In genomic region chr2:240013343-240013742, GRCh38 we compare ENCODE assay signal across 12 cellular contexts. TPM values are rescaled to one million over a fixed set of nuclear protein-coding genes. Genes with fewer than 3 reads are reported as not detected.
DNase-seq lines count a peak whose midpoint lies in the region; ATAC-seq, FAIRE-seq and TF ChIP-seq lines count a peak whose summit lies in the region.
"Had no signal": no experiment of that assay in that cellular context is flagged by ENCODE, and none has a peak within 500 bp of the region (broad histone marks: within the 10 kb centered on the region; RNA-seq: fewer than 3 reads in every experiment).

No MANE protein-coding gene starts in this region.

- intact Hi-C loops in Caco-2 (cut with micrococcal nuclease; ENCODE audit: unreplicated experiment), result no loop called here
- intact Hi-C loops in GM12878 (cut with micrococcal nuclease; ENCODE audit: unreplicated experiment), result no loop called here
- intact Hi-C loops in spleen (cut with DNase I; ENCODE audit: low total_unique reads), result no loop called here

- H3K4me3 Mint-ChIP-seq in Caco-2 (ENCODE audit: unreplicated experiment), result no peak overlapping the region
- H3K4me3 Mint-ChIP-seq: activated naive CD4-positive, alpha-beta T cell treated with anti-CD3 and anti-CD28 coated beads, Interleukin-2, amount 50 U/mL, for 24 hours; WTC11 had no signal

- CTCF ChIA-PET in Caco-2 (lab: Charles Lee), result interaction anchor here (0.6 kb wide), 1 partner anchor 30 kb away, joined by 3 read pairs; no protein-coding TSS in a partner anchor
- CTCF ChIA-PET in GM12878 (lab: Yijun Ruan, JAX), result interaction anchor here (1.1 to 2.4 kb wide), 3 partner anchors 9 to 79 kb away, joined by 3 to 8 read pairs (median 3); no protein-coding TSS in a partner anchor

- RAD21 ChIA-PET in GM12878 (lab: Charles Lee; ENCODE audit: unreplicated experiment), result no interaction called here

- WGBS in GM12878 (ENCODE audit: insufficient coverage, insufficient replicate concordance, low lambda C conversion rate, missing lambda C conversion rate), result 94% methylated on average over 1 of the region's 1 CpG
- WGBS in liver, result 96% methylated on average over 1 of the region's 1 CpG
- 90 to 98% (median 96%) methylated on average over 1 of the region's 1 CpG for WGBS in spleen, 5 donors

- H3K4me3 ChIP-seq in Caco-2 (ENCODE audit: low read depth, low read length), result no peak overlapping the region
- H3K4me3 ChIP-seq in Karpas-422 (ENCODE audit: low read length), result no peak overlapping the region
- no peak overlapping the region for H3K4me3 ChIP-seq in GM12878
- no peak overlapping the region for H3K4me3 ChIP-seq in liver (ENCODE audit: low read depth in 1 of 3, low read length in 3 of 3)
- no peak overlapping the region for H3K4me3 ChIP-seq in spleen

- BruUV-seq in Caco-2 (replicated peaks; lab: Mats Ljungman, UMichigan) (TSS peak; percentile 21), GM12878 (replicated peaks; lab: Mats Ljungman, UMichigan) (TSS peak; percentile 19)

- H3K9me3 ChIP-seq in Caco-2 (no peaks in the 10 kb centered on the region), Karpas-422 (ENCODE audit: low read length) (no peaks in the 10 kb centered on the region), GM12878 (replicated peaks; ENCODE audit: control insufficient read depth, insufficient read depth, low read length) (no peaks in the 10 kb centered on the region), liver (ENCODE audit: control insufficient read depth in 4 of 4, low read length in 3 of 4) (no peaks in the 10 kb centered on the region), spleen (no peaks in the 10 kb centered on the region)

- H2AFZ ChIP-seq in Karpas-422 (ENCODE audit: low read length) (no peak overlapping the region), GM12878 (ENCODE audit: control insufficient read depth, low read depth, low read length) (no peak overlapping the region)

- peak; percentile 57; the same call in 2 of the 3 replicates for ATAC-seq in GM12878
- ATAC-seq: WTC11 had no signal

- no peaks in the 10 kb centered on the region for H3K9me3 Mint-ChIP-seq in Caco-2 (ENCODE audit: unreplicated experiment)
- H3K9me3 Mint-ChIP-seq: activated naive CD4-positive, alpha-beta T cell treated with anti-CD3 and anti-CD28 coated beads, Interleukin-2, amount 50 U/mL, for 24 hours; WTC11 had no signal

- H3K27me3 ChIP-seq in Caco-2 (replicated peaks; ENCODE audit: control insufficient read depth, insufficient read depth, low read length) (no peaks in the 10 kb centered on the region), Karpas-422 (ENCODE audit: low read length) (no peaks in the 10 kb centered on the region), GM12878 (replicated peaks in 1 of 2; ENCODE audit: control insufficient read depth in 2 of 2, insufficient read depth in 2 of 2, low read length in 1 of 2) (no peaks in the 10 kb centered on the region), liver (ENCODE audit: control insufficient read depth in 4 of 4, insufficient read depth in 4 of 4, low read length in 3 of 4) (no peaks in the 10 kb centered on the region), spleen (replicated peaks in 1 of 7) (no peaks in the 10 kb centered on the region)

- SMC1A ChIA-PET in GM12878 (lab: Charles Lee; ENCODE audit: uncharacterized antibody, unreplicated experiment), result interaction anchor here (0.6 kb wide), 1 partner anchor 124 kb away, joined by 3 read pairs; no protein-coding TSS in a partner anchor

- H3K79me2 ChIP-seq in Karpas-422 (ENCODE audit: low read length), result peaks cover 2% of the 10 kb centered on the region
- no peaks in the 10 kb centered on the region for H3K79me2 ChIP-seq in GM12878 (ENCODE audit: control insufficient read depth, insufficient read depth, low read length)

- no peak for FAIRE-seq in GM12878 (lab: Jason Lieb, UNC)

- no peaks in the 10 kb centered on the region for H3K4me1 Mint-ChIP-seq in Caco-2 (ENCODE audit: low read depth, unreplicated experiment)
- H3K4me1 Mint-ChIP-seq: activated naive CD4-positive, alpha-beta T cell treated with anti-CD3 and anti-CD28 coated beads, Interleukin-2, amount 50 U/mL, for 24 hours; WTC11 had no signal

- 0 out of 2 replicates have a peak, but pooled peaks cover 5% of the 10 kb centered on the region for H4K20me1 ChIP-seq in Karpas-422 (ENCODE audit: insufficient read depth, low read depth, low read length)
- H4K20me1 ChIP-seq in GM12878 (ENCODE audit: control insufficient read depth, insufficient read depth), result no peaks in the 10 kb centered on the region; the same call in 1 of the 2 replicates

- POLR2A ChIA-PET in Caco-2 (lab: Charles Lee) (interaction anchor here (0.6 kb wide), 1 partner anchor 12 kb away, joined by 4 read pairs; the partner anchor contains the start of gene NDUFA10), GM12878 (lab: Charles Lee) (no interaction called here)

- H3K36me3 Mint-ChIP-seq in Caco-2 (ENCODE audit: insufficient read depth, unreplicated experiment), result peaks cover 34% of the 10 kb centered on the region

- no peak overlapping the region for H3K9ac ChIP-seq in Karpas-422 (ENCODE audit: low read length)
- H3K9ac ChIP-seq in GM12878 (ENCODE audit: control insufficient read depth, insufficient read depth, low read length), result no peak overlapping the region
- no peak overlapping the region for H3K9ac ChIP-seq in liver (ENCODE audit: low read depth in 1 of 2, low read length in 2 of 2)

- TF ChIP-seq RAD21 in GM12878 (IDR thresholded peaks at IDR 0.05; ENCODE audit: insufficient read depth, low read depth, low read length), result no peak
- TF ChIP-seq RAD21 in liver (IDR thresholded peaks at IDR 0.05), result no peak

- DNase-seq in Caco-2 (no peak), Karpas-422 (peak; percentile 46), GM12878 (ENCODE audit: low read depth, low spot score) (no peak), NCI-H1417 treated with DMSO at 0.1 percent for 48 hours (lab: John Stamatoyannopoulos, UW) (no peak), spleen (no peak), occipital lobe (lab: John Stamatoyannopoulos, UW) (no peak)
- no peak for DNase-seq in stimulated activated CD8-positive, alpha-beta memory T cell treated with anti-CD3 and anti-CD28 coated beads, Interleukin-4, amount 100 ng/mL, for 48 hours
- DNase-seq: GDM1, NCI-H510A had no signal

- H3K4me1 ChIP-seq in Caco-2, result no peaks in the 10 kb centered on the region
- no peaks in the 10 kb centered on the region for H3K4me1 ChIP-seq in Karpas-422 (ENCODE audit: low read length)
- H3K4me1 ChIP-seq in GM12878 (ENCODE audit: control insufficient read depth, insufficient read depth, low read length), result no peaks in the 10 kb centered on the region
- no peaks in the 10 kb centered on the region for H3K4me1 ChIP-seq in liver (ENCODE audit: control insufficient read depth in 4 of 4, insufficient read depth in 4 of 4, low read length in 3 of 4)
- no peaks in the 10 kb centered on the region for H3K4me1 ChIP-seq in spleen

- TF ChIP-seq POLR2A in GM12878 (IDR thresholded peaks at IDR 0.05; ENCODE audit: low read depth, low read length) (no peak), spleen (IDR thresholded peaks at IDR 0.05) (no peak)

- H3K27ac ChIP-seq in Karpas-422 (ENCODE audit: low read length) (no peak overlapping the region), GM12878 (ENCODE audit: control insufficient read depth, insufficient read depth) (no peak overlapping the region), liver (ENCODE audit: low read depth in 1 of 2, low read length in 2 of 2) (no peak overlapping the region), spleen (no peak overlapping the region)

- H3K9me2 ChIP-seq in Karpas-422 (replicated peaks; ENCODE audit: insufficient read depth, low read length), result no peaks in the 10 kb centered on the region

- no peaks in the 10 kb centered on the region for H3K27me3 Mint-ChIP-seq in Caco-2 (ENCODE audit: insufficient read depth, unreplicated experiment)
- H3K27me3 Mint-ChIP-seq: activated naive CD4-positive, alpha-beta T cell treated with anti-CD3 and anti-CD28 coated beads, Interleukin-2, amount 50 U/mL, for 24 hours had no signal

- no peak overlapping the region for H3K27ac Mint-ChIP-seq in Caco-2 (ENCODE audit: unreplicated experiment)
- H3K27ac Mint-ChIP-seq: activated naive CD4-positive, alpha-beta T cell treated with anti-CD3 and anti-CD28 coated beads, Interleukin-2, amount 50 U/mL, for 24 hours; WTC11 had no signal

- no peak for TF ChIP-seq EP300 in GM12878 (IDR thresholded peaks at IDR 0.05; ENCODE audit: borderline replicate concordance in 1 of 2, control insufficient read depth in 1 of 2, low read depth in 2 of 2, low read length in 2 of 2)

- no peaks in the 10 kb centered on the region for H3K36me3 ChIP-seq in Caco-2 (ENCODE audit: control insufficient read depth, insufficient read depth, low read length)
- H3K36me3 ChIP-seq in Karpas-422 (ENCODE audit: insufficient read depth, low read length), result peaks cover 30% of the 10 kb centered on the region; the same call in 1 of the 2 replicates
- peaks cover 13 to 34% of the 10 kb centered on the region in 2 experiments for H3K36me3 ChIP-seq in GM12878 (ENCODE audit: control insufficient read depth in 2 of 2, insufficient read depth in 2 of 2, low read length in 1 of 2)
- peaks cover 11 to 84% (median 44%) of the 10 kb centered on the region in 4 donors for H3K36me3 ChIP-seq in liver (ENCODE audit: control insufficient read depth in 4 of 4, insufficient read depth in 3 of 4, low read depth in 1 of 4, low read length in 3 of 4)
- peaks cover 3 to 100% (median 96%) of the 10 kb centered on the region in 6 donors for H3K36me3 ChIP-seq in spleen

- in situ Hi-C loops in GM12878 (cut with MboI), result no loop called here

- TF ChIP-seq CTCF in Caco-2 (IDR thresholded peaks at IDR 0.05; ENCODE audit: insufficient read depth in 1 of 2, low read depth in 1 of 2, low read length in 1 of 2, severe bottlenecking in 1 of 2, unreplicated experiment in 1 of 2) (peak in 1 of 2 experiments; percentile 9), GM12878 (IDR thresholded peaks at IDR 0.05 in 2 of 3, conservative IDR thresholded peaks at IDR 0.05 in 1 of 3; ENCODE audit: control insufficient read depth in 2 of 3, extremely low read depth in 1 of 3, insufficient read depth in 1 of 3, low read depth in 3 of 3, low read length in 3 of 3) (peak in 1 of 3 experiments; percentile 28; a peak in 1 of 6 replicates), liver (IDR thresholded peaks at IDR 0.05; ENCODE audit: low read depth, low read length, missing input control) (peak; percentile 16), spleen (IDR thresholded peaks at IDR 0.05 in 8 of 11, conservative IDR thresholded peaks at IDR 0.05 in 3 of 11) (no peak)

- H3K4me2 ChIP-seq in Karpas-422 (ENCODE audit: low read depth, low read length, poor library complexity, severe bottlenecking) (no peak overlapping the region), GM12878 (ENCODE audit: control insufficient read depth, insufficient read depth) (no peak overlapping the region)

RNA-seq across cellular contexts. Expression of gene NDUFA10, which starts 11.8 kb away (rescaled TPM):
- total RNA-seq in Caco-2 (2022) (103 and 106 TPM in 2 replicates), GM12878 (2014; rRNA removed) (149 and 172 TPM in 2 replicates), GM12878 (2014; rRNA removed; fragmentation: Illumina TruSeq; extraction: Trizol) (104 and 106 TPM in 2 replicates), GM12878 (2021) (144 and 147 TPM in 2 replicates), liver (10 to 100 TPM; 43.6 to 72.7 TPM), spleen (100 to 1,000 TPM in 3 of 7 donors, 10 to 100 TPM in 4; 66.2 to 113 (median 95.1) TPM), occipital lobe (72.4 TPM)
- 93.1 and 104 TPM in 2 replicates for total RNA-seq in Karpas-422 (2014; rRNA removed; shearing (Covaris generic); ENCODE audit: low replicate concordance)
- total RNA-seq in GM12878 (2013; cell fraction: nucleolus; rRNA removed), result 127 and 130 TPM in 2 replicates
- 69.0 TPM for polyA plus RNA-seq in GM12878 (2011; ENCODE audit: low read depth)
- polyA plus RNA-seq in GM12878 (2011; rRNA removed) (123 and 160 TPM in 2 replicates), GM12878 (2014; fragmentation: Illumina TruSeq; extraction: Trizol) (112 and 116 TPM in 2 replicates), GM12878 (2014; fragmentation: Nextera tagmentation; extraction: Ambion mirVana) (100 to 1,000 TPM in 1 of 2 experiments, 10 to 100 TPM in 1; 44.1 to 133 TPM), GM12878 (2014; rRNA removed) (155 and 169 TPM in 2 replicates), GM12878 (2016; fragmentation: Nextera tagmentation; extraction: Ambion mirVana) (100 to 1,000 TPM; 215 to 216 TPM), liver (10 to 100 TPM; 61.3 to 93.0 TPM), spleen (10 to 100 TPM; 61.4 to 94.1 (median 62.9) TPM)
- polyA plus RNA-seq in GM12878 (2011; cell fraction: cytosol; rRNA removed), result 136 and 189 TPM in 2 replicates
- 136 and 144 TPM in 2 replicates for polyA plus RNA-seq in GM12878 (2011; cell fraction: nucleus; rRNA removed)
- polyA plus RNA-seq in GM12878 (2012), result 111 and 123 TPM in 2 replicates
- polyA minus RNA-seq in GM12878 (2011; rRNA and poly(A)+ RNA removed), result 112 and 114 TPM in 2 replicates
- polyA minus RNA-seq in GM12878 (2011; cell fraction: cytosol; rRNA and poly(A)+ RNA removed), result 17.8 and 26.2 TPM in 2 replicates
- polyA minus RNA-seq in GM12878 (2011; cell fraction: nucleus; rRNA and poly(A)+ RNA removed), result 49.6 and 87.2 TPM in 2 replicates

RNA-seq across cellular contexts. Expression of gene OR6B2, which starts 16.9 kb away (rescaled TPM):
- total RNA-seq in Caco-2 (2022) (not detected in 2 replicates), GM12878 (2014; rRNA removed) (not detected in 2 replicates), GM12878 (2014; rRNA removed; fragmentation: Illumina TruSeq; extraction: Trizol) (not detected in 2 replicates), GM12878 (2021) (not detected in 2 replicates), liver (not detected), spleen (not detected), occipital lobe (not detected)
- total RNA-seq in Karpas-422 (2014; rRNA removed; shearing (Covaris generic); ENCODE audit: low replicate concordance), result not detected in 2 replicates
- not detected in 2 replicates for total RNA-seq in GM12878 (2013; cell fraction: nucleolus; rRNA removed)
- not detected for polyA plus RNA-seq in GM12878 (2011; ENCODE audit: low read depth)
- polyA plus RNA-seq in GM12878 (2011; rRNA removed) (not detected in 2 replicates), GM12878 (2014; fragmentation: Illumina TruSeq; extraction: Trizol) (not detected in 2 replicates), GM12878 (2014; fragmentation: Nextera tagmentation; extraction: Ambion mirVana) (not detected), GM12878 (2014; rRNA removed) (not detected in 2 replicates), GM12878 (2016; fragmentation: Nextera tagmentation; extraction: Ambion mirVana) (not detected), liver (not detected), spleen (not detected)
- polyA plus RNA-seq in GM12878 (2011; cell fraction: cytosol; rRNA removed), result not detected in 2 replicates
- not detected in 2 replicates for polyA plus RNA-seq in GM12878 (2011; cell fraction: nucleus; rRNA removed)
- not detected in 2 replicates for polyA plus RNA-seq in GM12878 (2012)
- polyA minus RNA-seq in GM12878 (2011; rRNA and poly(A)+ RNA removed), result not detected in 2 replicates
- not detected in 2 replicates for polyA minus RNA-seq in GM12878 (2011; cell fraction: cytosol; rRNA and poly(A)+ RNA removed)
- not detected in 2 replicates for polyA minus RNA-seq in GM12878 (2011; cell fraction: nucleus; rRNA and poly(A)+ RNA removed)
- total RNA-seq: WTC11 had no signal

RNA-seq across cellular contexts. Expression of gene OR6B3, which starts 40.0 kb away (rescaled TPM):
- not detected in 2 replicates for total RNA-seq in Caco-2 (2022)
- not detected in 2 replicates for total RNA-seq in Karpas-422 (2014; rRNA removed; shearing (Covaris generic); ENCODE audit: low replicate concordance)
- total RNA-seq in GM12878 (2013; cell fraction: nucleolus; rRNA removed), result not detected in 2 replicates
- total RNA-seq in GM12878 (2014; rRNA removed), result not detected in 2 replicates
- not detected in 2 replicates for total RNA-seq in GM12878 (2014; rRNA removed; fragmentation: Illumina TruSeq; extraction: Trizol)
- not detected in 2 replicates for total RNA-seq in GM12878 (2021)
- not detected for polyA plus RNA-seq in GM12878 (2011; ENCODE audit: low read depth)
- not detected in 2 replicates for polyA plus RNA-seq in GM12878 (2011; rRNA removed)
- polyA plus RNA-seq in GM12878 (2011; cell fraction: cytosol; rRNA removed), result not detected in 2 replicates
- polyA plus RNA-seq in GM12878 (2011; cell fraction: nucleus; rRNA removed), result not detected in 2 replicates
- not detected in 2 replicates for polyA plus RNA-seq in GM12878 (2012)
- not detected in 2 replicates for polyA plus RNA-seq in GM12878 (2014; fragmentation: Illumina TruSeq; extraction: Trizol)
- not detected for polyA plus RNA-seq in GM12878 (2014; fragmentation: Nextera tagmentation; extraction: Ambion mirVana)
- polyA plus RNA-seq in GM12878 (2014; rRNA removed), result not detected in 2 replicates
- not detected for polyA plus RNA-seq in GM12878 (2016; fragmentation: Nextera tagmentation; extraction: Ambion mirVana)
- not detected in 2 replicates for polyA minus RNA-seq in GM12878 (2011; rRNA and poly(A)+ RNA removed)
- polyA minus RNA-seq in GM12878 (2011; cell fraction: cytosol; rRNA and poly(A)+ RNA removed), result not detected in 2 replicates
- polyA minus RNA-seq in GM12878 (2011; cell fraction: nucleus; rRNA and poly(A)+ RNA removed), result not detected in 2 replicates
- not detected for total RNA-seq in liver
- polyA plus RNA-seq in liver, result not detected
- not detected for total RNA-seq in spleen
- not detected for polyA plus RNA-seq in spleen
- total RNA-seq in occipital lobe, result not detected
- total RNA-seq: WTC11 had no signal
